ENCODE assay signal across 1 cellular context in the genomic region with DNA sequence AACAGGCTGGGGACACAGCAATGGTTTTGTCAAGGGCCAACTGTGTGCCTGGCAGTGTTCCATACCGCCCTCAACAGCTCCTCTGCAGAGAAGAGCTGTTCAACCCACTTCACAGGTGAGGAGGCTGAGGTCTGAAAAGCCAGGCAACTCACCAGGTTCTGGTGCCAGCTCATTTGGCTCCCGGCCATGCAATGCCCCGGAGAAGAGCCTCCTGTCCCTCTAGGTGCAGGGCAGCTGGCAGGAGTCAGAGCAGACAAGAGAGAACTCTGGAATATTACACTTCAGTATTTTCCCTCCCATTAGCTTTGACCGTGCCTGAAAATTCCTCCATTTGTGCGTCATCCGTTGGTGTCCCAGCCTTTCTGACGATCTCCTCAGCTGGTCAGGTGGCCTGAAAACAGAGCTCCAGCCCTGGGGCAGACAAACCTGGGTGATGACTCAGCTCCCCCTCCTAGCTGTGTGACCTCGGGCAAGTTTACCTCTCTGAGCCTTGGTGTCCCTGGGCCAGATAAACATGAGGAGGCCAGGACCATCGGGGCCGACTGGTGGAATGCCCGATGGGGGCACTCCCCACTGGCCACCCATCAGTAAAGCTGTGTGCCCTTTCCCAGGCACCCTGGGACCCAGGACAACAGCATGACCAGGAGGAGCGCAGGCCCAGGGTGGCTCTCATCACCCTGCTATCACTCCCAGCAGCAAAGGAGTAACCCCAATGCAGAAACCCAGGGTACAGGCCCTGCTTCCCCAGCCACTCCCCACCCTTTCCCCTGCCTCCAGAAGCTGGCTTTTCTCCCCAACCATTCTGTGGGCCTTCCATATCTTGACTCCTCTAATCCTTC.
TF ChIP-seq lines count a peak whose summit lies in the region.

No MANE protein-coding gene starts in this region.

TF ChIP-seq in K562, 482 proteins besides CTCF, POLR2A, EP300 and RAD21:
- TF ChIP-seq HLTF (IDR thresholded peaks at IDR 0.05) (no peak), EGR1 (conservative IDR thresholded peaks at IDR 0.05) (no peak), SETDB1 (IDR thresholded peaks at IDR 0.05; ENCODE audit: low read length) (no peak), PRPF4 (IDR thresholded peaks at IDR 0.05; ENCODE audit: insufficient read depth, low read depth, low read length, poor library complexity, severe bottlenecking) (no peak), FOSL1 (tag; conservative IDR thresholded peaks at IDR 0.05) (peak; percentile 35; the same call in 1 of the 2 replicates), CREM (IDR thresholded peaks at IDR 0.05; ENCODE audit: low read depth) (0 out of 2 replicates have a peak, but pooled peaks have one; percentile 24), POLR3G (IDR thresholded peaks at IDR 0.05; ENCODE audit: extremely low read depth, insufficient read length, insufficient replicate concordance) (no peak), ZFP36 (IDR thresholded peaks at IDR 0.05; ENCODE audit: low read depth, low read length, partially characterized antibody) (peak; percentile 64), CREB1 (IDR thresholded peaks at IDR 0.05) (no peak), CREB1 (CRISPR knock-in tag; IDR thresholded peaks at IDR 0.05) (peak; percentile 53; the same call in 1 of the 2 replicates), ASH1L (IDR thresholded peaks at IDR 0.05; ENCODE audit: borderline replicate concordance, low read depth, partially characterized antibody) (no peak), ZNF165 (CRISPR knock-in tag; IDR thresholded peaks at IDR 0.05; ENCODE audit: borderline replicate concordance) (no peak), C11orf30 (IDR thresholded peaks at IDR 0.05; ENCODE audit: low read depth) (peak; percentile 44; the same call in 1 of the 2 replicates), KLF16 (IDR thresholded peaks at IDR 0.05) (no peak), RBM25 (IDR thresholded peaks at IDR 0.05; ENCODE audit: low read depth, low read length, severe bottlenecking) (peak; percentile 35)
- TF ChIP-seq, protein P1, sequence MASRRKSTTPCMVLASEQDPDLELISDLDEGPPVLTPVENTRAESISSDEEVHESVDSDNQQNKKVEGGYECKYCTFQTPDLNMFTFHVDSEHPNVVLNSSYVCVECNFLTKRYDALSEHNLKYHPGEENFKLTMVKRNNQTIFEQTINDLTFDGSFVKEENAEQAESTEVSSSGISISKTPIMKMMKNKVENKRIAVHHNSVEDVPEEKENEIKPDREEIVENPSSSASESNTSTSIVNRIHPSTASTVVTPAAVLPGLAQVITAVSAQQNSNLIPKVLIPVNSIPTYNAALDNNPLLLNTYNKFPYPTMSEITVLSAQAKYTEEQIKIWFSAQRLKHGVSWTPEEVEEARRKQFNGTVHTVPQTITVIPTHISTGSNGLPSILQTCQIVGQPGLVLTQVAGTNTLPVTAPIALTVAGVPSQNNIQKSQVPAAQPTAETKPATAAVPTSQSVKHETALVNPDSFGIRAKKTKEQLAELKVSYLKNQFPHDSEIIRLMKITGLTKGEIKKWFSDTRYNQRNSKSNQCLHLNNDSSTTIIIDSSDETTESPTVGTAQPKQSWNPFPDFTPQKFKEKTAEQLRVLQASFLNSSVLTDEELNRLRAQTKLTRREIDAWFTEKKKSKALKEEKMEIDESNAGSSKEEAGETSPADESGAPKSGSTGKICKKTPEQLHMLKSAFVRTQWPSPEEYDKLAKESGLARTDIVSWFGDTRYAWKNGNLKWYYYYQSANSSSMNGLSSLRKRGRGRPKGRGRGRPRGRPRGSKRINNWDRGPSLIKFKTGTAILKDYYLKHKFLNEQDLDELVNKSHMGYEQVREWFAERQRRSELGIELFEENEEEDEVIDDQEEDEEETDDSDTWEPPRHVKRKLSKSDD (conservative IDR thresholded peaks at IDR 0.05; ENCODE audit: low read length) = no peak
- TF ChIP-seq, protein P2, sequence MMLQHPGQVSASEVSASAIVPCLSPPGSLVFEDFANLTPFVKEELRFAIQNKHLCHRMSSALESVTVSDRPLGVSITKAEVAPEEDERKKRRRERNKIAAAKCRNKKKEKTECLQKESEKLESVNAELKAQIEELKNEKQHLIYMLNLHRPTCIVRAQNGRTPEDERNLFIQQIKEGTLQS (IDR thresholded peaks at IDR 0.05) = peak; percentile 65
- TF ChIP-seq, protein P2 (CRISPR knock-in tag; conservative IDR thresholded peaks at IDR 0.05) = no peak
TF ChIP-seq in K562: peak in this region for 7.
